In genomic region chr7:29146082-29146706, GRCh38 we compare ENCODE assay signal across 8 cellular contexts. TPM values are rescaled to one million over a fixed set of nuclear protein-coding genes. Genes with fewer than 3 reads are reported as not detected.
DNase-seq lines count a peak whose midpoint lies in the region; ATAC-seq and TF ChIP-seq lines count a peak whose summit lies in the region.

CPVL (minus strand) TSS chr7:29146537; CDS start chr7:29121061, 25,476 bp downstream.

- H3K4me1 Mint-ChIP-seq in naive thymus-derived CD8-positive, alpha-beta T cell, result peaks cover 0 to 15% (median 7%) of the 10 kb centered on the region in 4 donors

- TF ChIP-seq POLR2A in transverse colon (IDR thresholded peaks at IDR 0.05), result peak; percentile 39

- H3K36me3 Mint-ChIP-seq in naive thymus-derived CD8-positive, alpha-beta T cell, result no peaks in the 10 kb centered on the region

- no peak for ATAC-seq in HG02571 (IDR thresholded peaks at IDR 0.05; ENCODE audit: unreplicated experiment)
- no peak for ATAC-seq in naive thymus-derived CD8-positive, alpha-beta T cell

- intact Hi-C loops in transverse colon (cut with DNase I; ENCODE audit: low total_unique reads), result no loop called here

- H3K4me3 ChIP-seq in HL-60 (replicated peaks; ENCODE audit: insufficient read depth, low read length), result peak within 1 kb of the TSS; percentile 40
- H3K4me3 ChIP-seq in epithelial cell of esophagus (ENCODE audit: low read length), result peak within 1 kb of the TSS; percentile 10
- H3K4me3 ChIP-seq in mononuclear cell (ENCODE audit: low read length), result peak within 1 kb of the TSS; percentile 54
- H3K4me3 ChIP-seq in transverse colon, result peak within 1 kb of the TSS; percentile 10 to 45 (median 27)

- peaks cover 34% of the 10 kb centered on the region for H3K27me3 ChIP-seq in HL-60 (ENCODE audit: insufficient read depth, poor library complexity, severe bottlenecking)
- peaks cover 25% of the 10 kb centered on the region for H3K27me3 ChIP-seq in mononuclear cell (ENCODE audit: insufficient read depth, low read length)
- H3K27me3 ChIP-seq in transverse colon, result peaks cover 28% of the 10 kb centered on the region

- WGBS in transverse colon (ENCODE audit: low coverage in 1 of 2), 2 donors, result 3% methylated on average over 41 of the region's 41 CpGs; no CpG with 5 or more reads in 1 of the 2 donors

- no peaks in the 10 kb centered on the region for H3K9me3 ChIP-seq in mononuclear cell (ENCODE audit: low read depth, low read length)
- no peaks in the 10 kb centered on the region for H3K9me3 ChIP-seq in transverse colon

- peaks cover 0 to 5% (median 0%) of the 10 kb centered on the region in 9 donors for H3K9me3 Mint-ChIP-seq in naive thymus-derived CD8-positive, alpha-beta T cell

- in situ Hi-C loops in transverse colon (cut with MboI; ENCODE audit: low pct_ligation_motif_present in 1 of 4, low pct_unique_long_range_greater_than_20kb in 1 of 4, low sequenced_read_pairs in 3 of 4), result no loop called here

- TF ChIP-seq EP300 in transverse colon (IDR thresholded peaks at IDR 0.05; ENCODE audit: low read depth), result no peak

- H3K27ac ChIP-seq in HL-60 (replicated peaks) (no peak within 1 kb of the TSS), transverse colon (peak within 1 kb of the TSS; percentile 16 to 39 (median 22))

- no peaks in the 10 kb centered on the region for H3K36me3 ChIP-seq in transverse colon

- TF ChIP-seq CTCF in HL-60 (IDR thresholded peaks at IDR 0.05; ENCODE audit: insufficient read depth, low read length), result no peak
- TF ChIP-seq CTCF in epithelial cell of esophagus (IDR thresholded peaks at IDR 0.05; ENCODE audit: insufficient read depth, low read depth, low read length, missing control alignments), result no peak
- no peak for TF ChIP-seq CTCF in transverse colon (IDR thresholded peaks at IDR 0.05)

- POLR2A ChIA-PET in naive thymus-derived CD8-positive, alpha-beta T cell (lab: Charles Lee), result no interaction called here

- H3K4me1 ChIP-seq in mononuclear cell (ENCODE audit: insufficient read depth, low read length), result peaks cover 82% of the 10 kb centered on the region
- H3K4me1 ChIP-seq in transverse colon, result peaks cover 3 to 26% (median 23%) of the 10 kb centered on the region in 4 donors

- H3K27me3 Mint-ChIP-seq in naive thymus-derived CD8-positive, alpha-beta T cell, result peaks cover 19 to 39% (median 30%) of the 10 kb centered on the region in 5 donors

- peak within 1 kb of the TSS in 2 of 10 donors; percentile 20 to 65 for H3K4me3 Mint-ChIP-seq in naive thymus-derived CD8-positive, alpha-beta T cell

- DNase-seq in HL-60 (ENCODE audit: low read depth in 1 of 2, low spot score in 1 of 2) (peak in 1 of 2 experiments; percentile 26), NOMO-1 treated with dmso at 0.1 percent for 144 hours (lab: John Stamatoyannopoulos, UW; ENCODE audit: unreplicated experiment) (peak; percentile 72), epithelial cell of esophagus (ENCODE audit: low read depth) (no peak), transverse colon (peak; percentile 53)
- no peak for DNase-seq in naive thymus-derived CD8-positive, alpha-beta T cell
- DNase-seq in activated CD4-positive, alpha-beta T cell treated with anti-CD3 and anti-CD28 coated beads for 4 hours, result no peak

- H3K27ac Mint-ChIP-seq in naive thymus-derived CD8-positive, alpha-beta T cell, result no peak within 1 kb of the TSS

RNA-seq across cellular contexts. Expression of gene CPVL, which starts in this region (rescaled TPM):
- total RNA-seq in mononuclear cell (132 TPM), transverse colon (1 to 10 TPM in 3 of 4 donors, under 1 TPM in 1; 0.75 to 9.7 (median 4.8) TPM)
- 1 to 10 TPM in 1 of 2 experiments, under 1 TPM in 1; 0.70 to 1.4 TPM for total RNA-seq in naive thymus-derived CD8-positive, alpha-beta T cell
- polyA plus RNA-seq in naive thymus-derived CD8-positive, alpha-beta T cell, result 1 to 10 TPM in 1 of 3 donors, under 1 TPM in 1, not detected in 1; 0.84 to 1.1 TPM

Comparison
In these comparisons a context has a peak if more than half of its experiments do, and no peak if none do; other contexts are left out.
1. RNA of gene CPVL (total RNA-seq): 132 TPM in mononuclear cell (single experiment); 0.75 to 9.7 TPM in transverse colon and 0.70 to 1.4 TPM in naive thymus-derived CD8-positive, alpha-beta T cell; every median in the first group is over 10 times any median in the second.
2. DNase-seq: peak in NOMO-1 treated with dmso at 0.1 percent for 144 hours (single experiment) and transverse colon (single experiment); none in epithelial cell of esophagus (single experiment), naive thymus-derived CD8-positive, alpha-beta T cell (0 of 10) and activated CD4-positive, alpha-beta T cell treated with anti-CD3 and anti-CD28 coated beads for 4 hours (0 of 2).
3. Peak in every context shown above with its lines, with median percentiles within 50 percentile points of each other: H3K4me3 ChIP-seq.